25 cellular contexts compared by ENCODE assay signal in genomic region chr9:92467041-92467440, GRCh38. TPM values are rescaled to one million over a fixed set of nuclear protein-coding genes. Genes with fewer than 3 reads are reported as not detected.
DNase-seq lines count a peak whose midpoint lies in the region; ATAC-seq, FAIRE-seq and TF ChIP-seq lines count a peak whose summit lies in the region.
"Had no signal": no experiment of that assay in that cellular context is flagged by ENCODE, and none has a peak within 500 bp of the region (broad histone marks: within the 10 kb centered on the region; RNA-seq: fewer than 3 reads in every experiment).

No MANE protein-coding gene starts in this region.

- DNase-seq in amniotic epithelial cell (ENCODE audit: low read depth) (peak; percentile 44), epithelial cell of esophagus (ENCODE audit: low read depth) (peak; percentile 18), keratinocyte (ENCODE audit: low read depth, low spot score) (no peak), tibial artery (no peak), hepatocyte (ENCODE audit: low spot score) (no peak), H54 (ENCODE audit: insufficient read length, low spot score) (no peak)
- DNase-seq: ACHN; BE2C; C1 segment of cervical spinal cord; CD4-positive, CD25-positive, alpha-beta regulatory T cell; CD8-positive, alpha-beta memory T cell; COR-L47; DMS79; GDM1; H7; HFFc6 had no signal

- H3K4me2 ChIP-seq in keratinocyte (ENCODE audit: control insufficient read depth, extremely low read depth, insufficient read depth, low read depth, low read length) (peak overlapping the region; percentile 42), hepatocyte (no peak overlapping the region)
- H3K4me2 ChIP-seq: GM23338 had no signal

- 80% methylated on average over 1 of the region's 1 CpG for WGBS in hepatocyte (ENCODE audit: low lambda C conversion rate, missing lambda C conversion rate)

- H3K9me1 ChIP-seq in keratinocyte (ENCODE audit: control insufficient read depth, extremely low read depth, insufficient read depth, low read length), result no peaks in the 10 kb centered on the region

- no peaks in the 10 kb centered on the region for H3K79me2 ChIP-seq in keratinocyte (ENCODE audit: control insufficient read depth, insufficient read depth, low read length)
- H3K79me2 ChIP-seq in hepatocyte, result no peaks in the 10 kb centered on the region

- H3K4me1 ChIP-seq in keratinocyte (ENCODE audit: control insufficient read depth, extremely low read depth, insufficient read depth, low read length) (peaks cover 22% of the 10 kb centered on the region), tibial artery (peaks cover 0 to 35% (median 13%) of the 10 kb centered on the region in 4 donors), hepatocyte (ENCODE audit: insufficient read depth) (no peaks in the 10 kb centered on the region)

- H3K27ac ChIP-seq in keratinocyte (ENCODE audit: control insufficient read depth, insufficient read depth, low read length), result peak overlapping the region; percentile 64
- H3K27ac ChIP-seq in tibial artery, result peak overlapping the region; percentile 46 to 85
- H3K27ac ChIP-seq in hepatocyte, result no peak overlapping the region

- no peak for FAIRE-seq in keratinocyte (lab: Jason Lieb, UNC)
- FAIRE-seq in H54 (lab: Jason Lieb, UNC), result no peak
- FAIRE-seq: A204.1, D721Med, GM12892, GM18507 had no signal

- H4K20me1 ChIP-seq in keratinocyte (ENCODE audit: control insufficient read depth, extremely low read depth, insufficient read depth, low read length) (no peaks in the 10 kb centered on the region), hepatocyte (ENCODE audit: insufficient read depth, poor library complexity, severe bottlenecking) (no peaks in the 10 kb centered on the region)

- dilution Hi-C loops in keratinocyte (cut with MboI; ENCODE audit: extremely low pct_ligation_motif_present, low sequenced_read_pairs), result no loop called here

- TF ChIP-seq POLR2A in H54 (IDR thresholded peaks at IDR 0.05; ENCODE audit: low read depth, low read length), result no peak

- TF ChIP-seq CTCF in epithelial cell of esophagus (IDR thresholded peaks at IDR 0.05; ENCODE audit: insufficient read depth, low read depth, low read length, missing control alignments) (no peak), keratinocyte (optimal IDR thresholded peaks at IDR 0.05 in 1 of 3, IDR thresholded peaks at IDR 0.05 in 1 of 3, conservative IDR thresholded peaks at IDR 0.05 in 1 of 3; ENCODE audit: extremely low read depth in 1 of 3, insufficient read depth in 2 of 3, low read length in 3 of 3) (no peak), tibial artery (IDR thresholded peaks at IDR 0.05) (no peak), hepatocyte (IDR thresholded peaks at IDR 0.05; ENCODE audit: poor library complexity) (no peak)

- H3K9me3 ChIP-seq in keratinocyte (ENCODE audit: control insufficient read depth, low read depth, low read length) (no peaks in the 10 kb centered on the region), tibial artery (no peaks in the 10 kb centered on the region), hepatocyte (ENCODE audit: low read depth) (no peaks in the 10 kb centered on the region)
- H3K9me3 ChIP-seq: BE2C had no signal

- H3K27me3 ChIP-seq in keratinocyte (ENCODE audit: control insufficient read depth, extremely low read depth, insufficient read depth, low read length) (no peaks in the 10 kb centered on the region), tibial artery (no peaks in the 10 kb centered on the region), hepatocyte (no peaks in the 10 kb centered on the region)
- H3K27me3 ChIP-seq: BE2C had no signal

- H3K9ac ChIP-seq in keratinocyte (ENCODE audit: control insufficient read depth, extremely low read depth, insufficient read depth, low read length), result no peak overlapping the region

- H3K36me3 ChIP-seq in keratinocyte (ENCODE audit: control insufficient read depth in 2 of 2, extremely low read depth in 1 of 2, insufficient read depth in 2 of 2, low read length in 2 of 2) (no peaks in the 10 kb centered on the region), tibial artery (no peaks in the 10 kb centered on the region), hepatocyte (replicated peaks; ENCODE audit: insufficient read depth, low read depth) (no peaks in the 10 kb centered on the region)
- H3K36me3 ChIP-seq: BE2C had no signal

- ATAC-seq in HG03025 (IDR thresholded peaks at IDR 0.05; ENCODE audit: low FRiP score, unreplicated experiment), result no peak
- ATAC-seq: GM23338, HCT116 had no signal

- H3K4me3 ChIP-seq in epithelial cell of esophagus (ENCODE audit: low read length), result no peak overlapping the region
- no peak overlapping the region for H3K4me3 ChIP-seq in keratinocyte (ENCODE audit: control insufficient read depth in 2 of 3, extremely low read depth in 1 of 3, insufficient read depth in 2 of 3, low read depth in 1 of 3, low read length in 3 of 3)
- H3K4me3 ChIP-seq in tibial artery, result no peak overlapping the region
- H3K4me3 ChIP-seq in hepatocyte, result no peak overlapping the region
- H3K4me3 ChIP-seq: GM23338 had no signal

- H3K9me2 ChIP-seq in hepatocyte (replicated peaks; ENCODE audit: insufficient read depth), result no peaks in the 10 kb centered on the region

- intact Hi-C loops in tibial artery (cut with DNase I; ENCODE audit: low total_unique reads), result no loop called here

- no peak overlapping the region for H2AFZ ChIP-seq in keratinocyte (ENCODE audit: control insufficient read depth, low read length)
- H2AFZ ChIP-seq in hepatocyte, result no peak overlapping the region
- H2AFZ ChIP-seq: GM23338 had no signal

RNA-seq across cellular contexts. Expression of gene ASPN, which starts 15.3 kb away (rescaled TPM):
- polyA plus RNA-seq in keratinocyte (0.36 to 1.1 TPM (median 0.63 TPM) in 3 replicates), hepatocyte (12.5 and 14.0 TPM in 2 replicates)
- 3.0 TPM for polyA plus RNA-seq in keratinocyte (2011; ENCODE audit: low read depth)
- 0.61 and 0.66 TPM in 2 replicates for polyA plus RNA-seq in keratinocyte (2011; cell fraction: cytosol; rRNA removed)
- polyA plus RNA-seq in keratinocyte (2011; cell fraction: nucleus; rRNA removed), result 1.7 and 2.2 TPM in 2 replicates
- 0.25 and 1.2 TPM in 2 replicates for polyA plus RNA-seq in keratinocyte (2012; ENCODE audit: low replicate concordance)
- polyA minus RNA-seq in keratinocyte, result 0.67 to 0.86 TPM in 2 of 3 replicates, not detected in the other
- not detected for polyA minus RNA-seq in keratinocyte (2011; cell fraction: cytosol; rRNA and poly(A)+ RNA removed)
- polyA minus RNA-seq in keratinocyte (2011; cell fraction: nucleus; rRNA and poly(A)+ RNA removed), result 1.3 and 2.1 TPM in 2 replicates
- 33.6 and 35.3 TPM in 2 replicates for total RNA-seq in hepatocyte
- total RNA-seq: CD4-positive, CD25-positive, alpha-beta regulatory T cell; CD8-positive, alpha-beta memory T cell; Daoy; GM23338; H7; HT-29 had no signal
- polyA plus RNA-seq: CD4-positive, CD25-positive, alpha-beta regulatory T cell; CD8-positive, alpha-beta memory T cell had no signal

RNA-seq across cellular contexts. Expression of gene OMD, which starts 42.8 kb away (rescaled TPM):
- not detected in 3 replicates for polyA plus RNA-seq in keratinocyte
- polyA plus RNA-seq in keratinocyte (2011; ENCODE audit: low read depth), result not detected
- polyA plus RNA-seq in keratinocyte (2011; cell fraction: cytosol; rRNA removed), result not detected in 2 replicates
- not detected in 2 replicates for polyA plus RNA-seq in keratinocyte (2011; cell fraction: nucleus; rRNA removed)
- polyA plus RNA-seq in keratinocyte (2012; ENCODE audit: low replicate concordance), result 0.08 TPM in 1 of 2 replicates, not detected in the other
- not detected in 3 replicates for polyA minus RNA-seq in keratinocyte
- not detected for polyA minus RNA-seq in keratinocyte (2011; cell fraction: cytosol; rRNA and poly(A)+ RNA removed)
- not detected in 2 replicates for polyA minus RNA-seq in keratinocyte (2011; cell fraction: nucleus; rRNA and poly(A)+ RNA removed)
- total RNA-seq in hepatocyte, result 0.17 and 0.28 TPM in 2 replicates
- 0.18 and 0.47 TPM in 2 replicates for polyA plus RNA-seq in hepatocyte
- total RNA-seq: CD4-positive, CD25-positive, alpha-beta regulatory T cell; CD8-positive, alpha-beta memory T cell; Daoy; GM23338; H7; HFFc6; HT-29 had no signal
- polyA plus RNA-seq: CD8-positive, alpha-beta memory T cell had no signal

Comparison
In these comparisons a context has a peak if more than half of its experiments do, and no peak if none do; other contexts are left out.
1. DNase-seq: peak in amniotic epithelial cell (single experiment) and epithelial cell of esophagus (single experiment); none in keratinocyte (single experiment), tibial artery (0 of 2), hepatocyte (single experiment) and H54 (single experiment).